Comparison of ENCODE assay signal across 19 cellular contexts in genomic region chr13:107811233-107811632, GRCh38.
A peak's percentile ranks its signal among the peaks of the same experiment; 100 is the strongest.
DNase-seq lines count a peak whose midpoint lies in the region; ATAC-seq, FAIRE-seq and TF ChIP-seq lines count a peak whose summit lies in the region.
"Had no signal": no experiment of that assay in that cellular context is flagged by ENCODE, and none has a peak within 500 bp of the region (broad histone marks: within the 10 kb centered on the region; RNA-seq: fewer than 3 reads in every experiment).

No MANE protein-coding gene starts in this region.

- TF ChIP-seq CTCF in A673 (conservative IDR thresholded peaks at IDR 0.05; ENCODE audit: low read depth, low read length) = no peak
- TF ChIP-seq CTCF in SK-N-SH (IDR thresholded peaks at IDR 0.05) = no peak
- TF ChIP-seq CTCF in HepG2 (CRISPR knock-in tag; IDR thresholded peaks at IDR 0.05) = no peak

- H3K36me3 ChIP-seq in A673 (ENCODE audit: insufficient read depth, low read length, poor library complexity, severe bottlenecking) = no peaks in the 10 kb centered on the region
- no peaks in the 10 kb centered on the region for H3K36me3 ChIP-seq in SK-N-SH (replicated peaks in 1 of 2; ENCODE audit: control insufficient read depth in 1 of 2, insufficient read depth in 2 of 2, low read length in 1 of 2)
- H3K36me3 ChIP-seq in HAP-1 (replicated peaks) = no peaks in the 10 kb centered on the region
- no peaks in the 10 kb centered on the region for H3K36me3 ChIP-seq in HepG2 (replicated peaks in 1 of 2; ENCODE audit: control insufficient read depth in 1 of 2, insufficient read depth in 2 of 2, low read length in 2 of 2)
- H3K36me3 ChIP-seq: BLaER1 treated with 17β-estradiol and CSF1 and Interleukin-3, amounts not matched to agents 10 nM and 100 nM had no signal

- H3K4me3 ChIP-seq in A673 (ENCODE audit: low read depth, low read length, poor library complexity, severe bottlenecking) (no peak overlapping the region), SK-N-SH (ENCODE audit: low read depth in 2 of 2, low read length in 1 of 2) (no peak overlapping the region), HAP-1 (no peak overlapping the region), HepG2 (replicated peaks in 1 of 3; ENCODE audit: insufficient read depth in 1 of 3, low read depth in 2 of 3, low read length in 3 of 3) (no peak overlapping the region)
- H3K4me3 ChIP-seq: BLaER1 treated with 17β-estradiol and CSF1 and Interleukin-3, amounts not matched to agents 10 nM and 100 nM had no signal

- in situ Hi-C loops in HAP-1 (cut with MboI; ENCODE audit: low sequenced_read_pairs) (no loop called here), HepG2 (cut with HindIII; ENCODE audit: extremely low pct_ligation_motif_present, low pct_unique_long_range_greater_than_20kb) (no loop called here)

- BruUV-seq in A673 (replicated peaks; lab: Mats Ljungman, UMichigan) (no TSS peak), HepG2 (replicated peaks; lab: Mats Ljungman, UMichigan) (no TSS peak)

- H3K9me3 ChIP-seq in A673 (ENCODE audit: low read depth, low read length, poor library complexity, severe bottlenecking) (no peaks in the 10 kb centered on the region), SK-N-SH (no peaks in the 10 kb centered on the region; the same call in 1 of the 2 replicates), HAP-1 (no peaks in the 10 kb centered on the region), HepG2 (ENCODE audit: low read length) (no peaks in the 10 kb centered on the region)
- H3K9me3 ChIP-seq: BLaER1 treated with 17β-estradiol and CSF1 and Interleukin-3, amounts not matched to agents 10 nM and 100 nM; Caco-2 had no signal

- H3K27me3 ChIP-seq in A673 (replicated peaks; ENCODE audit: insufficient read depth, low read depth, low read length, poor library complexity) (no peaks in the 10 kb centered on the region), SK-N-SH (ENCODE audit: insufficient read depth) (no peaks in the 10 kb centered on the region), HAP-1 (ENCODE audit: low read depth) (peaks cover 6% of the 10 kb centered on the region; the same call in 1 of the 2 replicates), HepG2 (ENCODE audit: control insufficient read depth in 1 of 2, insufficient read depth in 2 of 2, low read length in 2 of 2) (no peaks in the 10 kb centered on the region)
- H3K27me3 ChIP-seq: BLaER1 treated with 17β-estradiol and CSF1 and Interleukin-3, amounts not matched to agents 10 nM and 100 nM had no signal

- intact Hi-C loops in A673 (cut with micrococcal nuclease; ENCODE audit: unreplicated experiment) = no loop called here
- intact Hi-C loops in HepG2 (cut with micrococcal nuclease; ENCODE audit: unreplicated experiment) = no loop called here

- no peak overlapping the region for H3K9ac ChIP-seq in SK-N-SH
- H3K9ac ChIP-seq in HepG2 (ENCODE audit: insufficient read depth, low read depth, low read length) = no peak overlapping the region
- H3K9ac ChIP-seq: BLaER1 treated with 17β-estradiol and CSF1 and Interleukin-3, amounts not matched to agents 10 nM and 100 nM had no signal

- peaks cover 7% of the 10 kb centered on the region; the same call in 1 of the 2 replicates for H4K20me1 ChIP-seq in SK-N-SH (ENCODE audit: insufficient read depth)
- H4K20me1 ChIP-seq in HepG2 (ENCODE audit: insufficient read depth, low read length) = no peaks in the 10 kb centered on the region
- H4K20me1 ChIP-seq: BLaER1 treated with 17β-estradiol and CSF1 and Interleukin-3, amounts not matched to agents 10 nM and 100 nM had no signal

- ATAC-seq in HepG2 = no peak
- ATAC-seq: CD8-positive, alpha-beta T cell had no signal

- no peaks in the 10 kb centered on the region; the same call in 1 of the 2 replicates for H3K9me2 ChIP-seq in SK-N-SH

- TF ChIP-seq RAD21 in SK-N-SH (IDR thresholded peaks at IDR 0.05; ENCODE audit: low read length) (no peak), HepG2 (CRISPR knock-in tag; IDR thresholded peaks at IDR 0.05) (no peak)

- H2AFZ ChIP-seq in SK-N-SH (ENCODE audit: low read depth) (no peak overlapping the region), HepG2 (ENCODE audit: low read length) (no peak overlapping the region)

- POLR2A ChIA-PET in A673 (lab: Charles Lee; ENCODE audit: low non-redundant PET) (no interaction called here), SK-N-SH (lab: Yijun Ruan, JAX) (no interaction called here), HepG2 (lab: Yijun Ruan, JAX) (no interaction called here)

- H3K4me1 ChIP-seq in A673 (ENCODE audit: insufficient read depth, low read length, poor library complexity, severe bottlenecking) (peaks cover 6% of the 10 kb centered on the region), SK-N-SH (ENCODE audit: control insufficient read depth in 1 of 2, insufficient read depth in 2 of 2, low read depth in 1 of 2, low read length in 1 of 2) (peaks cover 6 to 13% of the 10 kb centered on the region in 2 experiments; a peak in 3 of 4 replicates), HAP-1 (no peaks in the 10 kb centered on the region), HepG2 (ENCODE audit: insufficient read depth, low read length) (no peaks in the 10 kb centered on the region)
- H3K4me1 ChIP-seq: Caco-2 had no signal

- peaks cover 2% of the 10 kb centered on the region for H3F3A ChIP-seq in SK-N-SH (replicated peaks; ENCODE audit: insufficient read depth)

- CTCF ChIA-PET in A673 (lab: Charles Lee) = no interaction called here
- CTCF ChIA-PET in SK-N-SH (lab: Yijun Ruan, JAX) = interaction anchor here (1.0 to 1.6 kb wide), 3 partner anchors 20 to 57 kb away, joined by 3 to 4 read pairs (median 4); a partner anchor contains a TSS
- CTCF ChIA-PET in HepG2 (lab: Yijun Ruan, JAX; ENCODE audit: low intra/inter-chr PET ratio, low total read pairs) = no interaction called here

- DNase-seq in A673 (ENCODE audit: low spot score) (peak; percentile 6), NCI-H1417 treated with DMSO at 0.1 percent for 48 hours (lab: John Stamatoyannopoulos, UW) (peak; percentile 40), SK-N-SH (no peak), HAP-1 (ENCODE audit: low spot score in 2 of 2) (no peak), HepG2 (ENCODE audit: low spot score) (no peak), NCI-H510A treated with DMSO at 0.1 percent for 48 hours (lab: John Stamatoyannopoulos, UW) (no peak)
- DNase-seq: 8988T; AML-193; Caco-2; Calu3; CD4-positive, alpha-beta T cell; CD8-positive, alpha-beta T cell; GF-D8 had no signal

- no peak overlapping the region for H3K4me2 ChIP-seq in SK-N-SH
- H3K4me2 ChIP-seq in HepG2 (ENCODE audit: low read depth, low read length) = no peak overlapping the region

- H3K79me2 ChIP-seq in SK-N-SH (ENCODE audit: insufficient read depth) (peaks cover 83% of the 10 kb centered on the region), HepG2 (ENCODE audit: insufficient read depth, low read length) (no peaks in the 10 kb centered on the region)

- H3K27ac ChIP-seq in A673 (ENCODE audit: low read depth, low read length, poor library complexity, severe bottlenecking) = no peak overlapping the region
- peak overlapping the region in 1 of 2 experiments; percentile 62; a peak in 2 of 4 replicates for H3K27ac ChIP-seq in SK-N-SH (ENCODE audit: low read depth in 2 of 2, low read length in 1 of 2)
- H3K27ac ChIP-seq in HepG2 (ENCODE audit: extremely low read length, insufficient read depth, low read length) = no peak overlapping the region
- H3K27ac ChIP-seq: BLaER1 treated with 17β-estradiol and CSF1 and Interleukin-3, amounts not matched to agents 10 nM and 100 nM; C4-2B had no signal

- no peak for FAIRE-seq in HepG2 (lab: Jason Lieb, UNC)
- FAIRE-seq: A204.1, D721Med, GM12891, GM19239 had no signal

- TF ChIP-seq EP300 in SK-N-SH (IDR thresholded peaks at IDR 0.05; ENCODE audit: borderline replicate concordance in 1 of 2, low read depth in 1 of 2, low read length in 1 of 2) (no peak; a peak in 1 of 4 replicates), HepG2 (IDR thresholded peaks at IDR 0.05; ENCODE audit: low read depth in 2 of 2, low read length in 2 of 2) (no peak), HepG2 (CRISPR knock-in tag; IDR thresholded peaks at IDR 0.05; ENCODE audit: borderline replicate concordance) (no peak)

- TF ChIP-seq POLR2A in HepG2 (IDR thresholded peaks at IDR 0.05; ENCODE audit: insufficient read depth in 1 of 2, low read depth in 2 of 2, low read length in 2 of 2) = no peak

TF ChIP-seq in SK-N-SH, 30 proteins besides CTCF, POLR2A, EP300 and RAD21:
- TF ChIP-seq RCOR1 (IDR thresholded peaks at IDR 0.05; ENCODE audit: low read length) = 0 out of 2 replicates have a peak, but pooled peaks have one; percentile 6
- TF ChIP-seq GATA2 (CRISPR knock-in tag; IDR thresholded peaks at IDR 0.05) = peak; percentile 50; the same call in 1 of the 2 replicates
- no peak for TF ChIP-seq POLR2AphosphoS5 (IDR thresholded peaks at IDR 0.05; ENCODE audit: low read depth, low read length)

TF ChIP-seq in HepG2, 621 proteins besides CTCF, POLR2A, EP300 and RAD21 (continues in another document):
- TF ChIP-seq ZFYVE20 (CRISPR knock-in tag; IDR thresholded peaks at IDR 0.05; ENCODE audit: borderline replicate concordance, low read depth) (no peak), ZEB1 (IDR thresholded peaks at IDR 0.05; ENCODE audit: insufficient replicate concordance, low read depth) (no peak), ZNF274 (CRISPR knock-in tag; IDR thresholded peaks at IDR 0.05) (no peak), ZNF44 (CRISPR knock-in tag; IDR thresholded peaks at IDR 0.05) (no peak), ZNF180 (CRISPR knock-in tag; IDR thresholded peaks at IDR 0.05; ENCODE audit: borderline replicate concordance, low read depth) (no peak), SNRNP70 (IDR thresholded peaks at IDR 0.05; ENCODE audit: low read depth, low read length) (no peak)

Comparison
In these comparisons a context has a peak if more than half of its experiments do, and no peak if none do; other contexts are left out.
1. DNase-seq: peak in A673 (single experiment) and NCI-H1417 treated with DMSO at 0.1 percent for 48 hours (single experiment); none in SK-N-SH (single experiment), HAP-1 (0 of 2), HepG2 (single experiment) and NCI-H510A treated with DMSO at 0.1 percent for 48 hours (single experiment).